Comparison of ENCODE assay signal across 8 cellular contexts in genomic region chr10:60351191-60351853, GRCh38. TPM values are rescaled to one million over a fixed set of nuclear protein-coding genes. Genes with fewer than 3 reads are reported as not detected.
DNase-seq lines count a peak whose midpoint lies in the region; ATAC-seq and TF ChIP-seq lines count a peak whose summit lies in the region.

No MANE protein-coding gene starts in this region.

- no peak overlapping the region for H3K4me3 ChIP-seq in mucosa of descending colon
- no peak overlapping the region for H3K4me3 ChIP-seq in GM23248

- H3K79me2 ChIP-seq in GM23248 (ENCODE audit: insufficient read depth) = no peaks in the 10 kb centered on the region

- no peak overlapping the region for H3K9ac ChIP-seq in GM23248

- DNase-seq in NAMALWA (ENCODE audit: low spot score) (peak; percentile 58), mucosa of descending colon (no peak), NCI-H2227 (lab: John Stamatoyannopoulos, UW; ENCODE audit: unreplicated experiment) (no peak), omental fat pad (ENCODE audit: low spot score) (no peak), GM23248 (no peak), mucosa of gallbladder (ENCODE audit: low spot score) (no peak)

- 0 out of 2 replicates have a peak, but pooled peaks cover 3% of the 10 kb centered on the region for H3K27me3 ChIP-seq in GM23248 (replicated peaks; ENCODE audit: insufficient read depth)

- peaks cover 7% of the 10 kb centered on the region; the same call in 1 of the 2 replicates for H3F3A ChIP-seq in GM23248 (ENCODE audit: insufficient read depth)

- intact Hi-C loops in mucosa of descending colon (cut with DNase I, micrococcal nuclease) = no loop called here

- 43 to 52% methylated on average over 4 of the region's 4 CpGs for WGBS in GM23248 (ENCODE audit: low coverage in 1 of 2, low lambda C conversion rate in 2 of 2, missing lambda C conversion rate in 2 of 2), 2 experiments

- TF ChIP-seq CTCF in mucosa of descending colon (IDR thresholded peaks at IDR 0.05) = no peak
- no peak for TF ChIP-seq CTCF in omental fat pad (IDR thresholded peaks at IDR 0.05)

- H3K36me3 ChIP-seq in mucosa of descending colon (ENCODE audit: low read depth) (no peaks in the 10 kb centered on the region), GM23248 (ENCODE audit: low read depth) (no peaks in the 10 kb centered on the region)

- H3K9me2 ChIP-seq in GM23248 (ENCODE audit: insufficient read depth) = no peaks in the 10 kb centered on the region

- H3K4me2 ChIP-seq in GM23248 (ENCODE audit: unreplicated experiment) = no peak overlapping the region

- ATAC-seq in GM18909 (IDR thresholded peaks at IDR 0.05; ENCODE audit: poor library complexity, unreplicated experiment) = peak; percentile 57
- ATAC-seq in HG02623 (IDR thresholded peaks at IDR 0.05; ENCODE audit: unreplicated experiment) = peak; percentile 44
- peak; percentile 60 for ATAC-seq in mucosa of descending colon
- no peak for ATAC-seq in omental fat pad (ENCODE audit: low FRiP score)

- H3K27ac ChIP-seq in GM23248 = no peak overlapping the region

- in situ Hi-C loops in GM23248 (cut with MboI) = no loop called here

- no peaks in the 10 kb centered on the region for H4K20me1 ChIP-seq in GM23248 (ENCODE audit: insufficient read depth)

- H3K4me1 ChIP-seq in mucosa of descending colon (ENCODE audit: low read depth) (no peaks in the 10 kb centered on the region), GM23248 (ENCODE audit: insufficient read depth) (peaks cover 18% of the 10 kb centered on the region; the same call in 1 of the 2 replicates)

- H3K9me3 ChIP-seq in mucosa of descending colon = no peaks in the 10 kb centered on the region
- no peaks in the 10 kb centered on the region for H3K9me3 ChIP-seq in GM23248 (ENCODE audit: low read depth)

- H2AFZ ChIP-seq in GM23248 = no peak overlapping the region

RNA-seq across cellular contexts. Expression of gene ANK3, which starts 38.4 kb away (rescaled TPM):
- total RNA-seq in mucosa of descending colon = 100 to 1,000 TPM in 1 of 3 donors, 10 to 100 TPM in 2; 67.7 to 145 (median 74.0) TPM
- total RNA-seq in omental fat pad = 10 to 100 TPM; 10.5 to 22.5 (median 13.3) TPM
- 0.54 TPM in 1 of 2 replicates, not detected in the other for total RNA-seq in GM23248 (2014; rRNA removed; shearing (Covaris generic))
- polyA plus RNA-seq in GM23248 (2016; fragmentation: Nextera tagmentation; extraction: Ambion mirVana) = 0.14 and 0.75 TPM in 2 replicates
- total RNA-seq in mucosa of gallbladder = 169 TPM
